9 cellular contexts compared by ENCODE assay signal in genomic region chr12:49296836-49297694, GRCh38. TPM values are rescaled to one million over a fixed set of nuclear protein-coding genes. Genes with fewer than 3 reads are reported as not detected.
DNase-seq lines count a peak whose midpoint lies in the region; ATAC-seq and TF ChIP-seq lines count a peak whose summit lies in the region.
"Had no signal": no experiment of that assay in that cellular context is flagged by ENCODE, and none has a peak within 500 bp of the region (broad histone marks: within the 10 kb centered on the region; RNA-seq: fewer than 3 reads in every experiment).

No MANE protein-coding gene starts in this region.

- H3K36me3 ChIP-seq in heart right ventricle (no peaks in the 10 kb centered on the region), spleen (no peaks in the 10 kb centered on the region), prostate gland (no peaks in the 10 kb centered on the region)

- H3K27ac ChIP-seq in heart right ventricle: no peak overlapping the region
- H3K27ac ChIP-seq in spleen: no peak overlapping the region
- H3K27ac ChIP-seq in prostate gland: no peak overlapping the region

- H3K27me3 ChIP-seq in heart right ventricle (peaks cover 27 to 77% (median 74%) of the 10 kb centered on the region in 7 donors), spleen (replicated peaks in 1 of 7) (peaks cover 17 to 89% (median 50%) of the 10 kb centered on the region in 7 donors), prostate gland (replicated peaks; ENCODE audit: insufficient read depth) (peaks cover 21% of the 10 kb centered on the region)

- ATAC-seq in heart right ventricle: peak in 1 of 8 donors; percentile 31

- intact Hi-C loops in heart right ventricle (cut with DNase I): loop anchor here in 2 of 10 donors (5.0 to 10.0 kb wide), 2 partner anchors 35 to 48 kb away; partner anchors contain the start of gene DNAJC22 (in 1 of the 2)
- intact Hi-C loops in spleen (cut with DNase I; ENCODE audit: low total_unique reads): no loop called here
- intact Hi-C loops in prostate gland (cut with DNase I): loop anchor here (5.0 kb wide), 1 partner anchor 35 kb away; no protein-coding TSS in a partner anchor

- peaks cover 12 to 40% (median 33%) of the 10 kb centered on the region in 9 donors for H3K4me1 ChIP-seq in heart right ventricle
- H3K4me1 ChIP-seq in spleen: peaks cover 10 to 50% (median 34%) of the 10 kb centered on the region in 6 donors
- H3K4me1 ChIP-seq in prostate gland (replicated peaks): no peaks in the 10 kb centered on the region

- 5% methylated on average over 77 of the region's 77 CpGs for WGBS in heart right ventricle, 2 donors
- WGBS in spleen, 5 donors: 4 to 6% (median 4%) methylated on average over 55 to 77 of the region's 77 CpGs
- 3% methylated on average over 62 of the region's 77 CpGs for WGBS in prostate gland

- DNase-seq in NCI-H1417 (lab: John Stamatoyannopoulos, UW): peak; percentile 55 to 85 (median 85)
- no peak for DNase-seq in NCI-H1417 treated with DMSO at 0.1 percent for 48 hours (lab: John Stamatoyannopoulos, UW)
- DNase-seq in NCI-H2171 treated with DMSO at 0.1 percent for 48 hours (lab: John Stamatoyannopoulos, UW): peak; percentile 79
- peak; percentile 54 to 63 for DNase-seq in activated CD4-positive, alpha-beta T cell treated with anti-CD3 and anti-CD28 coated beads, Interleukin-2, amount 50 U/mL, for 48 hours
- DNase-seq in heart right ventricle: no peak
- DNase-seq in spleen: peak; percentile 74
- DNase-seq in NCI-H187 treated with DMSO at 0.1 percent for 48 hours (lab: John Stamatoyannopoulos, UW): no peak
- no peak for DNase-seq in prostate gland (ENCODE audit: low spot score)

- TF ChIP-seq CTCF in heart right ventricle (IDR thresholded peaks at IDR 0.05): peak in 2 of 9 donors; percentile 7 to 10
- peak in 4 of 11 experiments; percentile 5 to 44 (median 24) for TF ChIP-seq CTCF in spleen (IDR thresholded peaks at IDR 0.05 in 8 of 11, conservative IDR thresholded peaks at IDR 0.05 in 3 of 11)
- peak in 1 of 4 experiments; percentile 2 for TF ChIP-seq CTCF in prostate gland (IDR thresholded peaks at IDR 0.05)

- H3K9me3 ChIP-seq in heart right ventricle (no peaks in the 10 kb centered on the region), spleen (no peaks in the 10 kb centered on the region), prostate gland (no peaks in the 10 kb centered on the region)

- no peak for TF ChIP-seq POLR2A in spleen (IDR thresholded peaks at IDR 0.05)
- TF ChIP-seq POLR2A in prostate gland (IDR thresholded peaks at IDR 0.05): no peak

- H3K4me3 ChIP-seq in heart right ventricle (peak overlapping the region in 8 of 10 donors; percentile 19 to 34 (median 24)), spleen (peak overlapping the region; percentile 13 to 62 (median 24)), prostate gland (no peak overlapping the region)

RNA-seq across cellular contexts. Expression of gene PRPH, which starts 2.1 kb away (rescaled TPM):
- total RNA-seq in heart right ventricle (under 1 TPM in 5 of 10 donors, not detected in 5; 0.10 to 0.64 (median 0.47) TPM), spleen (1 to 10 TPM in 3 of 7 donors, under 1 TPM in 4; 0.26 to 2.6 (median 0.98) TPM), prostate gland (10 to 100 TPM in 1 of 2 donors, 1 to 10 TPM in 1; 1.4 to 11.4 TPM)
- polyA plus RNA-seq in heart right ventricle (under 1 TPM; 0.35 to 0.51 TPM), spleen (1 to 10 TPM in 2 of 3 donors, under 1 TPM in 1; 0.67 to 3.0 (median 2.5) TPM)
- polyA plus RNA-seq: AG04450 had no signal

RNA-seq across cellular contexts. Expression of gene TROAP, which starts 26.0 kb away (rescaled TPM):
- 1 to 10 TPM in 2 of 10 donors, under 1 TPM in 5, not detected in 3; 0.40 to 4.9 (median 0.72) TPM for total RNA-seq in heart right ventricle
- 1 to 10 TPM in 1 of 2 donors, under 1 TPM in 1; 0.20 to 1.3 TPM for polyA plus RNA-seq in heart right ventricle
- total RNA-seq in spleen: 10 to 100 TPM in 1 of 7 donors, 1 to 10 TPM in 6; 2.5 to 11.9 (median 4.0) TPM
- polyA plus RNA-seq in spleen: 10 to 100 TPM in 1 of 3 donors, 1 to 10 TPM in 2; 3.2 to 10.8 (median 4.8) TPM
- total RNA-seq in prostate gland: 1 to 10 TPM in 1 of 2 donors, under 1 TPM in 1; 0.46 to 5.2 TPM

RNA-seq across cellular contexts. Expression of gene TUBA1C, which starts 32.2 kb away (rescaled TPM):
- total RNA-seq in heart right ventricle (100 to 1,000 TPM in 2 of 10 donors, 10 to 100 TPM in 8; 25.9 to 106 (median 53.1) TPM), spleen (10 to 100 TPM; 36.3 to 71.7 (median 57.4) TPM), prostate gland (10 to 100 TPM; 81.9 to 85.6 TPM)
- polyA plus RNA-seq in heart right ventricle (100 to 1,000 TPM in 1 of 2 donors, 10 to 100 TPM in 1; 24.5 to 389 TPM), spleen (10 to 100 TPM; 44.0 to 89.6 (median 82.0) TPM)

RNA-seq across cellular contexts. Expression of gene C1QL4, which starts 39.9 kb away (rescaled TPM):
- not detected for total RNA-seq in heart right ventricle
- polyA plus RNA-seq in heart right ventricle: not detected
- total RNA-seq in spleen: not detected
- not detected for polyA plus RNA-seq in spleen
- total RNA-seq in prostate gland: 1 to 10 TPM in 1 of 2 donors, not detected in 1; 1.3 TPM
- polyA plus RNA-seq: AG04450 had no signal

RNA-seq across cellular contexts. Expression of gene DNAJC22, which starts 49.6 kb away (rescaled TPM):
- total RNA-seq in heart right ventricle: under 1 TPM in 7 of 10 donors, not detected in 3; 0.17 to 0.59 (median 0.26) TPM
- under 1 TPM in 1 of 2 donors, not detected in 1; 0.01 TPM for polyA plus RNA-seq in heart right ventricle
- total RNA-seq in spleen: 1 to 10 TPM in 2 of 7 donors, under 1 TPM in 5; 0.43 to 1.9 (median 0.89) TPM
- polyA plus RNA-seq in spleen: under 1 TPM; 0.10 to 0.48 (median 0.20) TPM
- total RNA-seq in prostate gland: 1 to 10 TPM in 1 of 2 donors, under 1 TPM in 1; 0.23 to 4.3 TPM

Comparison
In these comparisons a context has a peak if more than half of its experiments do, and no peak if none do; other contexts are left out.
1. DNase-seq: peak in NCI-H1417 (3 of 3), NCI-H2171 treated with DMSO at 0.1 percent for 48 hours (single experiment), activated CD4-positive, alpha-beta T cell treated with anti-CD3 and anti-CD28 coated beads, Interleukin-2, amount 50 U/mL, for 48 hours (2 of 2) and spleen (single experiment); none in NCI-H1417 treated with DMSO at 0.1 percent for 48 hours (single experiment), heart right ventricle (0 of 2), NCI-H187 treated with DMSO at 0.1 percent for 48 hours (single experiment) and prostate gland (single experiment).
2. H3K4me3 ChIP-seq: peak in heart right ventricle (8 of 10) and spleen (8 of 8); none in prostate gland (0 of 2).